In genomic region chr12:132239392-132239791, GRCh38 we compare ENCODE assay signal across 14 cellular contexts.
DNase-seq lines count a peak whose midpoint lies in the region; ATAC-seq and TF ChIP-seq lines count a peak whose summit lies in the region.
"Had no signal": no experiment of that assay in that cellular context is flagged by ENCODE, and none has a peak within 500 bp of the region (broad histone marks: within the 10 kb centered on the region; RNA-seq: fewer than 3 reads in every experiment).

No MANE protein-coding gene starts in this region.

- H3K4me1 ChIP-seq in BLaER1 (peaks cover 63% of the 10 kb centered on the region), HEK293 (ENCODE audit: control insufficient read depth, insufficient read depth, low read length) (no peaks in the 10 kb centered on the region)
- H3K4me1 ChIP-seq: BE2C had no signal

- H4K20me1 ChIP-seq in BLaER1: peaks cover 6% of the 10 kb centered on the region

- H3K27ac Mint-ChIP-seq in activated T-helper 17 cell treated with anti-CD3 and anti-CD28 coated beads, Interleukin-2, amount 50 U/mL, for 72 hours: peak overlapping the region; percentile 3
- peak overlapping the region; percentile 35 for H3K27ac Mint-ChIP-seq in memory B cell
- H3K27ac Mint-ChIP-seq in effector memory CD8-positive, alpha-beta T cell: peak overlapping the region in 1 of 2 donors; percentile 4
- H3K27ac Mint-ChIP-seq: IgD-negative memory B cell had no signal

- peaks cover 11% of the 10 kb centered on the region for H3K4me1 Mint-ChIP-seq in activated T-helper 17 cell treated with anti-CD3 and anti-CD28 coated beads, Interleukin-2, amount 50 U/mL, for 72 hours
- H3K4me1 Mint-ChIP-seq in memory B cell: peaks cover 18% of the 10 kb centered on the region
- H3K4me1 Mint-ChIP-seq in effector memory CD8-positive, alpha-beta T cell (ENCODE audit: low read depth in 2 of 2): peaks cover 1 to 8% of the 10 kb centered on the region in 2 donors

- H3K4me3 ChIP-seq in BLaER1 (peak overlapping the region; percentile 29; the same call in 1 of the 2 replicates), HEK293 (ENCODE audit: low read depth, low read length) (no peak overlapping the region)
- H3K4me3 ChIP-seq: GM12878, GM23248 had no signal

- no peaks in the 10 kb centered on the region for H3K36me3 Mint-ChIP-seq in activated T-helper 17 cell treated with anti-CD3 and anti-CD28 coated beads, Interleukin-2, amount 50 U/mL, for 72 hours (ENCODE audit: low read depth)
- H3K36me3 Mint-ChIP-seq in memory B cell: no peaks in the 10 kb centered on the region
- H3K36me3 Mint-ChIP-seq in effector memory CD8-positive, alpha-beta T cell (ENCODE audit: insufficient read depth): no peaks in the 10 kb centered on the region
- H3K36me3 Mint-ChIP-seq: IgD-negative memory B cell had no signal

- H3K9me3 Mint-ChIP-seq in activated T-helper 17 cell treated with anti-CD3 and anti-CD28 coated beads, Interleukin-2, amount 50 U/mL, for 72 hours: no peaks in the 10 kb centered on the region
- peaks cover 3% of the 10 kb centered on the region for H3K9me3 Mint-ChIP-seq in memory B cell
- no peaks in the 10 kb centered on the region for H3K9me3 Mint-ChIP-seq in effector memory CD8-positive, alpha-beta T cell
- H3K9me3 Mint-ChIP-seq: IgD-negative memory B cell had no signal

- H3K9ac ChIP-seq in BLaER1: peak overlapping the region; percentile 31
- H3K9ac ChIP-seq: GM23248 had no signal

- no peak for DNase-seq in memory B cell (ENCODE audit: low spot score in 2 of 2)
- DNase-seq in effector memory CD8-positive, alpha-beta T cell: no peak
- DNase-seq in midbrain (lab: John Stamatoyannopoulos, UW): no peak
- DNase-seq in NCI-H2227 (lab: John Stamatoyannopoulos, UW; ENCODE audit: unreplicated experiment): no peak
- DNase-seq: BE2C, Calu3, DMS 273 treated with DMSO at 0.1 percent for 48 hours, GM23248 had no signal

- CTCF ChIA-PET in HEK293 (lab: Yijun Ruan, JAX): no interaction called here

- ATAC-seq in activated T-helper 17 cell treated with anti-CD3 and anti-CD28 coated beads, Interleukin-2, amount 50 U/mL, for 72 hours (replicated peaks): no peak
- ATAC-seq in memory B cell (ENCODE audit: low read depth): no peak
- ATAC-seq in effector memory CD8-positive, alpha-beta T cell (replicated peaks): no peak
- no peak for ATAC-seq in GM21717 (IDR thresholded peaks at IDR 0.05; ENCODE audit: unreplicated experiment)

- H3K27ac ChIP-seq in BLaER1: peak overlapping the region; percentile 79
- H3K27ac ChIP-seq in HEK293 (ENCODE audit: extremely low read depth, low read depth, low read length): no peak overlapping the region
- H3K27ac ChIP-seq: GM23248 had no signal

- POLR2A ChIA-PET in HEK293 (lab: Yijun Ruan, JAX): no interaction called here

- no peaks in the 10 kb centered on the region for H3K27me3 Mint-ChIP-seq in activated T-helper 17 cell treated with anti-CD3 and anti-CD28 coated beads, Interleukin-2, amount 50 U/mL, for 72 hours
- H3K27me3 Mint-ChIP-seq in memory B cell: no peaks in the 10 kb centered on the region
- H3K27me3 Mint-ChIP-seq in effector memory CD8-positive, alpha-beta T cell: no peaks in the 10 kb centered on the region
- H3K27me3 Mint-ChIP-seq: IgD-negative memory B cell had no signal

- H3K27me3 ChIP-seq in BLaER1: peaks cover 22% of the 10 kb centered on the region

- no peak for TF ChIP-seq CTCF in HEK293 (tag by site-specific recombination; IDR thresholded peaks at IDR 0.05)

- H3K9me3 ChIP-seq in BLaER1 (no peaks in the 10 kb centered on the region), HEK293 (ENCODE audit: control insufficient read depth, insufficient read depth, low read depth, low read length) (no peaks in the 10 kb centered on the region)
- H3K9me3 ChIP-seq: BE2C had no signal

- H3K36me3 ChIP-seq in BLaER1 (no peaks in the 10 kb centered on the region), HEK293 (ENCODE audit: control insufficient read depth in 2 of 2, insufficient read depth in 1 of 2, low read length in 2 of 2) (no peaks in the 10 kb centered on the region)
- H3K36me3 ChIP-seq: BE2C had no signal

- peak overlapping the region; percentile 85 for H3K4me2 ChIP-seq in BLaER1

- H3K4me3 Mint-ChIP-seq in activated T-helper 17 cell treated with anti-CD3 and anti-CD28 coated beads, Interleukin-2, amount 50 U/mL, for 72 hours: no peak overlapping the region
- H3K4me3 Mint-ChIP-seq in memory B cell: no peak overlapping the region
- no peak overlapping the region for H3K4me3 Mint-ChIP-seq in effector memory CD8-positive, alpha-beta T cell
- H3K4me3 Mint-ChIP-seq: IgD-negative memory B cell had no signal

TF ChIP-seq in HEK293, 187 proteins besides CTCF, POLR2A, EP300 and RAD21:
- TF ChIP-seq KLF9 (tag by site-specific recombination; IDR thresholded peaks at IDR 0.05; ENCODE audit: low read depth) (0 out of 2 replicates have a peak, but pooled peaks have one; percentile 13), ZNF48 (tag by site-specific recombination; IDR thresholded peaks at IDR 0.05) (peak; percentile 40; the same call in 1 of the 2 replicates), KLF17 (tag by site-specific recombination; IDR thresholded peaks at IDR 0.05) (0 out of 2 replicates have a peak, but pooled peaks have one; percentile 22), ZNF558 (tag by site-specific recombination; IDR thresholded peaks at IDR 0.05) (no peak), ZBTB8A (tag by site-specific recombination; IDR thresholded peaks at IDR 0.05) (no peak), ZNF473 (tag by site-specific recombination; IDR thresholded peaks at IDR 0.05) (no peak), ZNF10 (tag by site-specific recombination; IDR thresholded peaks at IDR 0.05) (no peak), ZNF76 (tag by site-specific recombination; IDR thresholded peaks at IDR 0.05; ENCODE audit: borderline replicate concordance, low read depth) (0 out of 2 replicates have a peak, but pooled peaks have one; percentile 14), AEBP2 (tag by site-specific recombination; IDR thresholded peaks at IDR 0.05; ENCODE audit: borderline replicate concordance) (no peak), ZNF202 (tag by site-specific recombination; IDR thresholded peaks at IDR 0.05; ENCODE audit: borderline replicate concordance) (peak; percentile 52; the same call in 1 of the 2 replicates), ZBTB26 (tag by site-specific recombination; optimal IDR thresholded peaks at IDR 0.05) (peak; percentile 11)
TF ChIP-seq in HEK293: peak in this region for 6.
